ENCODE assay signal across 9 cellular contexts in genomic region chr4:75555294-75556164, GRCh38. TPM values are rescaled to one million over a fixed set of nuclear protein-coding genes. Genes with fewer than 3 reads are reported as not detected.
A peak's percentile ranks its signal among the peaks of the same experiment; 100 is the strongest.
DNase-seq lines count a peak whose midpoint lies in the region; ATAC-seq and TF ChIP-seq lines count a peak whose summit lies in the region.
"Had no signal": no experiment of that assay in that cellular context is flagged by ENCODE, and none has a peak within 500 bp of the region (broad histone marks: within the 10 kb centered on the region; RNA-seq: fewer than 3 reads in every experiment).

A gene with protein sequence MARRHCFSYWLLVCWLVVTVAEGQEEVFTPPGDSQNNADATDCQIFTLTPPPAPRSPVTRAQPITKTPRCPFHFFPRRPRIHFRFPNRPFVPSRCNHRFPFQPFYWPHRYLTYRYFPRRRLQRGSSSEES (plus strand): TSS chr4:75556066. CDS start chr4:75556083, 17 bp downstream.

- ATAC-seq in GM18502 (IDR thresholded peaks at IDR 0.05; ENCODE audit: poor library complexity, unreplicated experiment) (peak; percentile 97), GM21717 (IDR thresholded peaks at IDR 0.05; ENCODE audit: unreplicated experiment) (peak; percentile 94), IMR-90 (ENCODE audit: low read depth) (no peak; the same call in 1 of the 2 replicates)
- ATAC-seq in activated naive CD8-positive, alpha-beta T cell treated with anti-CD3 and anti-CD28 coated beads, Interleukin-2, amount 50 U/mL, for 24 hours: peak; percentile 93

- no peak within 1 kb of the TSS for H2BK5ac ChIP-seq in IMR-90 (ENCODE audit: low read depth, low read length, poor library complexity, severe bottlenecking)

- peaks cover 13% of the 10 kb centered on the region for H3K4me1 Mint-ChIP-seq in activated naive CD8-positive, alpha-beta T cell treated with anti-CD3 and anti-CD28 coated beads, Interleukin-2, amount 50 U/mL, for 24 hours

- H4K8ac ChIP-seq in IMR-90 (ENCODE audit: low read depth in 2 of 2, low read length in 2 of 2): no peak within 1 kb of the TSS

- no peaks in the 10 kb centered on the region for H3K36me3 Mint-ChIP-seq in activated naive CD8-positive, alpha-beta T cell treated with anti-CD3 and anti-CD28 coated beads, Interleukin-2, amount 50 U/mL, for 24 hours (ENCODE audit: low read depth)

- H3K9ac ChIP-seq in IMR-90 (ENCODE audit: low read depth, low read length): no peak within 1 kb of the TSS

- H4K20me1 ChIP-seq in IMR-90 (ENCODE audit: insufficient read depth, low read length): no peaks in the 10 kb centered on the region

- H3K9me3 ChIP-seq in IMR-90 (ENCODE audit: control insufficient read depth, insufficient read depth, low read length): no peaks in the 10 kb centered on the region
- H3K9me3 ChIP-seq: lower lobe of right lung had no signal

- BruUV-seq in IMR-90 (replicated peaks; lab: Mats Ljungman, UMichigan): no TSS peak

- no peak within 1 kb of the TSS for H2BK120ac ChIP-seq in IMR-90 (ENCODE audit: low read depth, low read length)

- no peak within 1 kb of the TSS for H3K27ac Mint-ChIP-seq in activated naive CD8-positive, alpha-beta T cell treated with anti-CD3 and anti-CD28 coated beads, Interleukin-2, amount 50 U/mL, for 24 hours

- H2BK20ac ChIP-seq in IMR-90 (ENCODE audit: low read depth, low read length): no peak within 1 kb of the TSS

- dilution Hi-C loops in IMR-90 (cut with HindIII; ENCODE audit: low sequenced_read_pairs, unreplicated experiment): no loop called here

- H3K27me3 Mint-ChIP-seq in activated naive CD8-positive, alpha-beta T cell treated with anti-CD3 and anti-CD28 coated beads, Interleukin-2, amount 50 U/mL, for 24 hours: peaks cover 11% of the 10 kb centered on the region

- H3K18ac ChIP-seq in IMR-90 (ENCODE audit: low read depth, low read length): no peak within 1 kb of the TSS

- no peak for TF ChIP-seq RAD21 in IMR-90 (IDR thresholded peaks at IDR 0.05; ENCODE audit: low read length)

- intact Hi-C loops in IMR-90 (cut with micrococcal nuclease): no loop called here

- H3K79me1 ChIP-seq in IMR-90 (ENCODE audit: low read depth in 1 of 2, low read length in 2 of 2): no peaks in the 10 kb centered on the region

- no peak within 1 kb of the TSS for H3K23ac ChIP-seq in IMR-90 (ENCODE audit: low read depth, low read length)

- in situ Hi-C loops in IMR-90 (cut with MboI; ENCODE audit: low sequenced_read_pairs): no loop called here
- in situ Hi-C loops in KBM-7 (cut with MboI; ENCODE audit: low pct_unique_long_range_greater_than_20kb, low sequenced_read_pairs): no loop called here

- H4K5ac ChIP-seq in IMR-90 (ENCODE audit: low read depth, low read length): no peak within 1 kb of the TSS

- H3K27me3 ChIP-seq in IMR-90 (ENCODE audit: control insufficient read depth, insufficient read depth, low read length): peaks cover 15% of the 10 kb centered on the region

- peak within 1 kb of the TSS; percentile 4; the same call in 1 of the 2 replicates for H3K4me2 ChIP-seq in IMR-90 (ENCODE audit: low read depth, low read length)

- H2AK5ac ChIP-seq in IMR-90 (ENCODE audit: low read depth, low read length): no peak within 1 kb of the TSS

- DNase-seq in IMR-90 (peak; percentile 58), NCI-H187 treated with DMSO at 0.1 percent for 48 hours (lab: John Stamatoyannopoulos, UW) (no peak), KBM-7 (no peak), NCI-H2171 (lab: John Stamatoyannopoulos, UW) (no peak)
- DNase-seq in activated naive CD8-positive, alpha-beta T cell treated with anti-CD3 and anti-CD28 coated beads, Interleukin-2, amount 50 U/mL, for 24 hours: peak; percentile 18
- DNase-seq in stimulated activated CD8-positive, alpha-beta memory T cell treated with anti-CD3 and anti-CD28 coated beads, Interleukin-4, amount 100 ng/mL, for 48 hours: peak; percentile 40
- DNase-seq: lower lobe of right lung had no signal

- no peak within 1 kb of the TSS for H3K14ac ChIP-seq in IMR-90 (replicated peaks; ENCODE audit: low read depth, low read length)

- no peak for TF ChIP-seq CTCF in IMR-90 (conservative IDR thresholded peaks at IDR 0.05; ENCODE audit: low read depth, low read length)

- no peaks in the 10 kb centered on the region for H3K36me3 ChIP-seq in IMR-90 (ENCODE audit: control insufficient read depth, insufficient read depth, low read length)
- H3K36me3 ChIP-seq: lower lobe of right lung had no signal

- H3K4me3 ChIP-seq in IMR-90 (ENCODE audit: insufficient read depth, low read depth, low read length): no peak within 1 kb of the TSS
- H3K4me3 ChIP-seq: lower lobe of right lung had no signal

- no CpG with 5 or more reads among the region's 9 CpGs for WGBS in IMR-90 (ENCODE audit: extremely low coverage in 2 of 2, insufficient read length in 1 of 2), 2 experiments

- no peak within 1 kb of the TSS for H4K91ac ChIP-seq in IMR-90 (ENCODE audit: insufficient read depth, low read depth, low read length)

- TF ChIP-seq POLR2A in IMR-90 (IDR thresholded peaks at IDR 0.05; ENCODE audit: low read depth, low read length): no peak

- POLR2A ChIA-PET in IMR-90 (lab: Charles Lee; ENCODE audit: unreplicated experiment): interaction anchor here (0.7 kb wide), 1 partner anchor 81 kb away, joined by 3 read pairs; no protein-coding TSS in a partner anchor

- H3K4me1 ChIP-seq in IMR-90 (ENCODE audit: control insufficient read depth, insufficient read depth, low read length): no peaks in the 10 kb centered on the region
- H3K4me1 ChIP-seq: lower lobe of right lung had no signal

- H3K4me3 Mint-ChIP-seq in activated naive CD8-positive, alpha-beta T cell treated with anti-CD3 and anti-CD28 coated beads, Interleukin-2, amount 50 U/mL, for 24 hours: no peak within 1 kb of the TSS

- no peak within 1 kb of the TSS for H2AK9ac ChIP-seq in IMR-90 (replicated peaks; ENCODE audit: low read depth, low read length, poor library complexity)

- CTCF ChIA-PET in IMR-90 (lab: Yijun Ruan, JAX): no interaction called here

- H3K4ac ChIP-seq in IMR-90 (ENCODE audit: low read depth, low read length): no peak within 1 kb of the TSS

- no peak within 1 kb of the TSS for H3K56ac ChIP-seq in IMR-90 (ENCODE audit: extremely low read depth, insufficient read depth, low read length)

- no peak within 1 kb of the TSS for H2AFZ ChIP-seq in IMR-90 (replicated peaks; ENCODE audit: low read length, poor library complexity)

- H2BK15ac ChIP-seq in IMR-90 (ENCODE audit: low read depth, low read length): no peak within 1 kb of the TSS

- no peak within 1 kb of the TSS for H3K27ac ChIP-seq in IMR-90 (ENCODE audit: insufficient read depth, low read length)
- H3K27ac ChIP-seq: lower lobe of right lung had no signal

- no peaks in the 10 kb centered on the region for H3K9me3 Mint-ChIP-seq in activated naive CD8-positive, alpha-beta T cell treated with anti-CD3 and anti-CD28 coated beads, Interleukin-2, amount 50 U/mL, for 24 hours

- H3K9me1 ChIP-seq in IMR-90 (ENCODE audit: insufficient read depth, low read length): no peaks in the 10 kb centered on the region

TF ChIP-seq in IMR-90, 13 proteins besides CTCF, POLR2A, EP300 and RAD21:
- TF ChIP-seq FOS (IDR thresholded peaks at IDR 0.05; ENCODE audit: low read depth, low read length) (no peak), MXI1 (IDR thresholded peaks at IDR 0.05; ENCODE audit: borderline replicate concordance, low read depth, low read length) (no peak), BHLHE40 (IDR thresholded peaks at IDR 0.05; ENCODE audit: low read depth, low read length) (no peak), SMC3 (IDR thresholded peaks at IDR 0.05; ENCODE audit: low read depth, low read length) (no peak), MAZ (IDR thresholded peaks at IDR 0.05; ENCODE audit: borderline replicate concordance, low read depth, low read length) (no peak), USF2 (IDR thresholded peaks at IDR 0.05; ENCODE audit: low read depth, low read length) (no peak), RFX5 (IDR thresholded peaks at IDR 0.05; ENCODE audit: low read depth, low read length) (no peak), CEBPB (IDR thresholded peaks at IDR 0.05; ENCODE audit: low read depth, low read length) (no peak), MAFK (IDR thresholded peaks at IDR 0.05; ENCODE audit: low read depth, low read length) (no peak), ELK1 (IDR thresholded peaks at IDR 0.05; ENCODE audit: borderline replicate concordance, low read depth, low read length) (no peak), RCOR1 (IDR thresholded peaks at IDR 0.05; ENCODE audit: insufficient replicate concordance, low read length) (no peak), NFE2L2 (IDR thresholded peaks at IDR 0.05; ENCODE audit: low read depth, low read length) (no peak), CHD1 (IDR thresholded peaks at IDR 0.05; ENCODE audit: low read depth, low read length) (no peak)

RNA-seq across cellular contexts. Expression of the gene that starts here (rescaled TPM):
- total RNA-seq in IMR-90 (2012; rRNA removed): not detected in 2 replicates
- polyA plus RNA-seq in IMR-90 (2012; rRNA removed): not detected in 2 replicates
- polyA plus RNA-seq in IMR-90 (2012; cell fraction: cytosol; rRNA removed): not detected in 2 replicates
- 0.15 TPM in 1 of 2 replicates, not detected in the other for polyA plus RNA-seq in IMR-90 (2012; cell fraction: nucleus; rRNA removed; ENCODE audit: low replicate concordance)
- total RNA-seq: lower lobe of right lung had no signal

Comparison
In these comparisons a context has a peak if more than half of its experiments do, and no peak if none do; other contexts are left out.
1. Peak in DNase-seq and H3K4me2 ChIP-seq in IMR-90; RNA of the gene not detected or under 1 TPM.
2. DNase-seq: peak in activated naive CD8-positive, alpha-beta T cell treated with anti-CD3 and anti-CD28 coated beads, Interleukin-2, amount 50 U/mL, for 24 hours (single experiment) and stimulated activated CD8-positive, alpha-beta memory T cell treated with anti-CD3 and anti-CD28 coated beads, Interleukin-4, amount 100 ng/mL, for 48 hours (single experiment); none in NCI-H187 treated with DMSO at 0.1 percent for 48 hours (single experiment), KBM-7 (single experiment) and NCI-H2171 (single experiment).